21 cellular contexts compared by ENCODE assay signal in the genomic region with DNA sequence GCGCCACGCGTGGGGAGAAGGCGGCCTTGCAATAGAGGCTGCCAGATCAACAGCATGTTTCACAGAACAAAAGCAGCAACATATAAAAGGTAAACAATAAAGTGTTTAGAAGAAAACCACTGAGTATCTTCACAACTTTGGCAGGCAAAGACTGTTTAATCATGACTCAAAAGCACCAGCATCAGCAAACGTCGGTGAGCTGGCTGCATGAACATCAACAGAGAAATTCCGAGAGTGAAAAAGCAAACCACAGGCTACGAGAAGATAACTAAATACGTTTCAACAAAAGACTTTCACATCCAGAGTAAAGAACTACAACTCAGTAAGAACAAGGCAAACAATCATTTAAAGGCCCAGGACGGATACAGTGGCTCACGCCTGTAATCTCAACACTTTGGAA.
"Had no signal": no experiment of that assay in that cellular context is flagged by ENCODE, and none has a peak within 500 bp of the region (broad histone marks: within the 10 kb centered on the region; RNA-seq: fewer than 3 reads in every experiment).

No MANE protein-coding gene starts in this region.

- H3K27me3 ChIP-seq: esophagus squamous epithelium, gastrocnemius medialis, heart left ventricle, neutrophil, tibial artery had no signal

- H3K36me3 ChIP-seq: gastrocnemius medialis, heart left ventricle had no signal

- H3K4me3 ChIP-seq: esophagus squamous epithelium, gastrocnemius medialis, heart left ventricle, tibial artery had no signal

- DNase-seq: activated CD4-positive, alpha-beta T cell treated with anti-CD3 and anti-CD28 coated beads, Interleukin-2, amount 10 ng/mL, durations not matched to agents 7 days and 5 days; activated CD4-positive, CD25-positive, alpha-beta regulatory T cell treated with anti-CD3 and anti-CD28 coated beads, Interleukin-2, amount 50 U/mL, for 72 hours; activated CD8-positive, alpha-beta T cell treated with anti-CD3 and anti-CD28 coated beads, Interleukin-2, amount 10 ng/mL, durations not matched to agents 7 days and 5 days; activated gamma-delta T cell; activated naive CD4-positive, alpha-beta T cell treated with anti-CD3 and anti-CD28 coated beads, Interleukin-2, amount 50 U/mL, for 16 hours; activated naive CD8-positive, alpha-beta T cell treated with anti-CD3 and anti-CD28 coated beads, Interleukin-2, amount 50 U/mL, for 24 hours; aorta; cerebellar nuclear complex; cortex of kidney; endodermal cell; esophagus squamous epithelium; gastrocnemius medialis; heart left ventricle; islet precursor cell; left colon; right cardiac atrium; stimulated activated CD4-positive, alpha-beta T cell treated with anti-CD3 and anti-CD28 coated beads, Interleukin-12 subunit alpha, Interleukin-12 subunit beta, amount 100 ng/mL, for 4 hours; tibial artery; WERI-Rb-1 had no signal

- H3K27ac ChIP-seq: esophagus squamous epithelium, gastrocnemius medialis, heart left ventricle, neutrophil, parathyroid adenoma, tibial artery, WERI-Rb-1 had no signal
